Comparison of ENCODE assay signal across 25 cellular contexts in genomic region chr10:110979611-110980010, GRCh38.
DNase-seq lines count a peak whose midpoint lies in the region; ATAC-seq and TF ChIP-seq lines count a peak whose summit lies in the region.
"Had no signal": no experiment of that assay in that cellular context is flagged by ENCODE, and none has a peak within 500 bp of the region (broad histone marks: within the 10 kb centered on the region; RNA-seq: fewer than 3 reads in every experiment).

No MANE protein-coding gene starts in this region.

- H3K4me3 Mint-ChIP-seq in activated CD4-positive, alpha-beta T cell treated with anti-CD3 and anti-CD28 coated beads for 36 hours = no peak overlapping the region
- no peak overlapping the region for H3K4me3 Mint-ChIP-seq in activated CD4-positive, alpha-beta T cell treated with anti-CD3 and anti-CD28 coated beads, Interleukin-2, amount 10 ng/mL, durations not matched to agents 24 days and 14 days
- H3K4me3 Mint-ChIP-seq in activated B cell treated with CpG ODN at 0.5 μM for 24 hours = no peak overlapping the region
- no peak overlapping the region for H3K4me3 Mint-ChIP-seq in immature natural killer cell
- H3K4me3 Mint-ChIP-seq: HFFc6 had no signal

- no peaks in the 10 kb centered on the region for H3K27me3 ChIP-seq in testis
- H3K27me3 ChIP-seq: BE2C, Peyer's patch had no signal

- TF ChIP-seq POLR2A in testis (IDR thresholded peaks at IDR 0.05) (no peak), erythroblast (IDR thresholded peaks at IDR 0.05; ENCODE audit: low read length) (no peak)

- H3K4me1 ChIP-seq in testis = peaks cover 12% of the 10 kb centered on the region
- H3K4me1 ChIP-seq: BE2C, HAP-1, Peyer's patch had no signal

- no peak for DNase-seq in activated CD4-positive, alpha-beta T cell treated with anti-CD3 and anti-CD28 coated beads for 36 hours
- DNase-seq in activated CD4-positive, alpha-beta T cell treated with anti-CD3 and anti-CD28 coated beads, Interleukin-2, amount 10 ng/mL, durations not matched to agents 24 days and 14 days = no peak
- DNase-seq in activated B cell treated with CpG ODN at 0.5 μM for 24 hours (no peak), immature natural killer cell (no peak), testis (no peak), HK-2 (ENCODE audit: unreplicated experiment) (no peak), erythroblast (lab: John Stamatoyannopoulos, UW) (no peak), iPS-NIHi7 (ENCODE audit: extremely low spot score) (no peak)
- DNase-seq: BE2C, GOT3, HFFc6, Karpas-422, NCI-H1092 treated with DMSO at 0.1 percent for 48 hours, NCI-H1436, NCI-H187, NCI-H2081 treated with DMSO at 0.1 percent for 48 hours, NCI-H2171, NCI-H226, NCI-H510A, NCI-H69, OCI-M1, Peyer's patch, SHP77 treated with DMSO at 0.1 percent for 48 hours had no signal

- no peaks in the 10 kb centered on the region for H3K36me3 ChIP-seq in testis (ENCODE audit: low read depth, missing control alignments)
- H3K36me3 ChIP-seq: BE2C, HAP-1, Peyer's patch had no signal

- POLR2A ChIA-PET in activated CD4-positive, alpha-beta T cell treated with anti-CD3 and anti-CD28 coated beads for 36 hours (lab: Charles Lee) = interaction anchor here (1.7 kb wide), 1 partner anchor 13 kb away, joined by 5 read pairs; no protein-coding TSS in a partner anchor
- POLR2A ChIA-PET in activated B cell treated with CpG ODN at 0.5 μM for 24 hours (lab: Charles Lee) = no interaction called here

- CTCF ChIA-PET in activated CD4-positive, alpha-beta T cell treated with anti-CD3 and anti-CD28 coated beads for 36 hours (lab: Charles Lee) = interaction anchor here (0.7 to 1.8 kb wide), 2 partner anchors 13 to 65 kb away, joined by 3 to 6 read pairs; no protein-coding TSS in a partner anchor
- CTCF ChIA-PET in activated B cell treated with CpG ODN at 0.5 μM for 24 hours (lab: Charles Lee) = no interaction called here

- no peak for TF ChIP-seq CTCF in activated B cell treated with CpG ODN at 0.5 μM for 24 hours (IDR thresholded peaks at IDR 0.05)
- no peak for TF ChIP-seq CTCF in testis (IDR thresholded peaks at IDR 0.05)

- peaks cover 8% of the 10 kb centered on the region for H3K9me3 Mint-ChIP-seq in activated CD4-positive, alpha-beta T cell treated with anti-CD3 and anti-CD28 coated beads for 36 hours (ENCODE audit: low read depth)
- peaks cover 11% of the 10 kb centered on the region for H3K9me3 Mint-ChIP-seq in activated CD4-positive, alpha-beta T cell treated with anti-CD3 and anti-CD28 coated beads, Interleukin-2, amount 10 ng/mL, durations not matched to agents 24 days and 14 days
- H3K9me3 Mint-ChIP-seq in activated B cell treated with CpG ODN at 0.5 μM for 24 hours (no peaks in the 10 kb centered on the region), immature natural killer cell (no peaks in the 10 kb centered on the region)
- H3K9me3 Mint-ChIP-seq: HFFc6 had no signal

- peak overlapping the region; percentile 2 to 37 for H3K27ac ChIP-seq in testis
- H3K27ac ChIP-seq: 22Rv1, Peyer's patch had no signal

- peak overlapping the region; percentile 9 for H3K27ac Mint-ChIP-seq in activated CD4-positive, alpha-beta T cell treated with anti-CD3 and anti-CD28 coated beads for 36 hours
- H3K27ac Mint-ChIP-seq in activated CD4-positive, alpha-beta T cell treated with anti-CD3 and anti-CD28 coated beads, Interleukin-2, amount 10 ng/mL, durations not matched to agents 24 days and 14 days = no peak overlapping the region
- H3K27ac Mint-ChIP-seq in activated B cell treated with CpG ODN at 0.5 μM for 24 hours (peak overlapping the region; percentile 25), immature natural killer cell (peak overlapping the region in 5 of 6 donors; percentile 2 to 70 (median 27))
- H3K27ac Mint-ChIP-seq: HFFc6 had no signal

- H3K9me3 ChIP-seq in testis = no peaks in the 10 kb centered on the region
- H3K9me3 ChIP-seq: BE2C, HAP-1, Peyer's patch had no signal

- 81 to 90% methylated on average over 2 of the region's 2 CpGs for WGBS in testis, 2 donors

- intact Hi-C loops in activated CD4-positive, alpha-beta T cell treated with anti-CD3 and anti-CD28 coated beads for 36 hours (cut with DNase I, micrococcal nuclease) = no loop called here
- intact Hi-C loops in activated CD4-positive, alpha-beta T cell treated with anti-CD3 and anti-CD28 coated beads, Interleukin-2, amount 10 ng/mL, durations not matched to agents 24 days and 14 days (cut with micrococcal nuclease) = no loop called here
- intact Hi-C loops in activated B cell treated with CpG ODN at 0.5 μM for 24 hours (cut with micrococcal nuclease) = loop anchor here (2.0 kb wide), 1 partner anchor 13 kb away; no protein-coding TSS in a partner anchor
- intact Hi-C loops in testis (cut with DNase I; ENCODE audit: low total_unique reads) = no loop called here

- peaks cover 56% of the 10 kb centered on the region for H3K4me1 Mint-ChIP-seq in activated CD4-positive, alpha-beta T cell treated with anti-CD3 and anti-CD28 coated beads for 36 hours
- H3K4me1 Mint-ChIP-seq in activated CD4-positive, alpha-beta T cell treated with anti-CD3 and anti-CD28 coated beads, Interleukin-2, amount 10 ng/mL, durations not matched to agents 24 days and 14 days = peaks cover 16% of the 10 kb centered on the region
- H3K4me1 Mint-ChIP-seq in activated B cell treated with CpG ODN at 0.5 μM for 24 hours (peaks cover 70% of the 10 kb centered on the region), immature natural killer cell (peaks cover 52 to 75% of the 10 kb centered on the region in 2 donors)

- H3K4me3 ChIP-seq in testis = no peak overlapping the region
- H3K4me3 ChIP-seq: HAP-1, Peyer's patch had no signal

- no peaks in the 10 kb centered on the region for H3K27me3 Mint-ChIP-seq in activated CD4-positive, alpha-beta T cell treated with anti-CD3 and anti-CD28 coated beads for 36 hours
- no peaks in the 10 kb centered on the region for H3K27me3 Mint-ChIP-seq in activated CD4-positive, alpha-beta T cell treated with anti-CD3 and anti-CD28 coated beads, Interleukin-2, amount 10 ng/mL, durations not matched to agents 24 days and 14 days
- no peaks in the 10 kb centered on the region for H3K27me3 Mint-ChIP-seq in activated B cell treated with CpG ODN at 0.5 μM for 24 hours
- peaks cover 0 to 4% (median 2%) of the 10 kb centered on the region in 3 donors for H3K27me3 Mint-ChIP-seq in immature natural killer cell (ENCODE audit: low read depth in 3 of 3)

- peaks cover 31% of the 10 kb centered on the region for H3K36me3 Mint-ChIP-seq in activated CD4-positive, alpha-beta T cell treated with anti-CD3 and anti-CD28 coated beads for 36 hours (ENCODE audit: low read depth)
- H3K36me3 Mint-ChIP-seq in activated CD4-positive, alpha-beta T cell treated with anti-CD3 and anti-CD28 coated beads, Interleukin-2, amount 10 ng/mL, durations not matched to agents 24 days and 14 days (ENCODE audit: low read depth) = peaks cover 29% of the 10 kb centered on the region
- H3K36me3 Mint-ChIP-seq in activated B cell treated with CpG ODN at 0.5 μM for 24 hours (ENCODE audit: low read depth) (peaks cover 45% of the 10 kb centered on the region), immature natural killer cell (peaks cover 3 to 7% (median 4%) of the 10 kb centered on the region in 3 donors)

- no peak for ATAC-seq in activated CD4-positive, alpha-beta T cell treated with anti-CD3 and anti-CD28 coated beads for 36 hours
- ATAC-seq in activated B cell treated with CpG ODN at 0.5 μM for 24 hours (ENCODE audit: low read depth) = no peak
